ENCODE assay signal across 14 cellular contexts in the genomic region with DNA sequence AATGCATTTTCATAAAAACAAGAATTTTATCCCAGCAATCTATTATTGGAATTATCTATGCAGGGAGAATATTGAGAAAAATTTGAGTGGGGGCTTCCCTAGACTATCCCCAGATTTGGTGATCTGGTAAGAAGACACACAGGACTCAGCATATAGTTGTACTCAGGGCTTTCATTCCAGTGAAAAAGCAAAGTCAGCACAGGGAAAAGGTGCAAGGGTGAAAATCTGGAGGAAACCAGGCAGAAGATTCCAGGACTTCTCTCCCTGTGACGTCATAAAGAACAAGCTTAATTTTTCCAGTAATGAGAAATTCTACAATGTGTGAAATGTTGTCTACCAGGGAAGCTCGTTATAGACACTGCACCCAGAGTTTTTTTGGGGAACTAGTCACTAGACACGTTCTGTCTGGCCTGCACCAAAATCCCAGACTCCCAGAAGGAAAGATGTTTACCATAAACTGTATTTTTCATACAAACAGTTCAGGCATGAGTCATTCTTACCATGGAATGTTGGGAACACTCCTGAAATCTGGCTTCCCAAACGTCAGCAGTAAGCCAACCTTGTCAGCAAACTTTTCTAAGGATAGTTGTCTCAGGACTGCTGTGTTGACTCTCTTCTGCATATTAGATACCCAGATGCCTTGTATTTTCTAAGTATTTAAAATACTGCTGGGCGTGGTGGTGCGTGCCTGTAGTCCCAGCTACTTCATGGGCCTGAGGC.
A peak's percentile ranks its signal among the peaks of the same experiment; 100 is the strongest.
DNase-seq lines count a peak whose midpoint lies in the region; FAIRE-seq and TF ChIP-seq lines count a peak whose summit lies in the region.
"Had no signal": no experiment of that assay in that cellular context is flagged by ENCODE, and none has a peak within 500 bp of the region (broad histone marks: within the 10 kb centered on the region; RNA-seq: fewer than 3 reads in every experiment).

No MANE protein-coding gene starts in this region.

- no peak overlapping the region for H2BK15ac ChIP-seq in mesenchymal stem cell (ENCODE audit: low read depth, poor library complexity, severe bottlenecking)
- H2BK15ac ChIP-seq in H9 (ENCODE audit: low read depth, low read length), result no peak overlapping the region

- H3K79me2 ChIP-seq in ACC112 (ENCODE audit: control insufficient read depth, insufficient read depth, low read length, unreplicated experiment), result peaks cover 3% of the 10 kb centered on the region
- H3K79me2 ChIP-seq in H9 (ENCODE audit: insufficient read depth, low read length), result no peaks in the 10 kb centered on the region

- H3K4me3 ChIP-seq in ACC112 (ENCODE audit: low read depth, low read length) (no peak overlapping the region), mesenchymal stem cell (ENCODE audit: insufficient read depth in 1 of 2, low read depth in 1 of 2, low read length in 2 of 2) (no peak overlapping the region), ascending aorta (no peak overlapping the region)
- H3K4me3 ChIP-seq: HAP-1, skin epidermis had no signal

- H3K9me3 ChIP-seq in mesenchymal stem cell (ENCODE audit: control insufficient read depth, low read length), result no peaks in the 10 kb centered on the region
- H3K9me3 ChIP-seq in ascending aorta, result no peaks in the 10 kb centered on the region
- H3K9me3 ChIP-seq in H9 (ENCODE audit: control insufficient read depth, low read depth, low read length), result no peaks in the 10 kb centered on the region
- H3K9me3 ChIP-seq: HAP-1 had no signal

- H3K4me2 ChIP-seq in mesenchymal stem cell (ENCODE audit: low read length, poor library complexity, severe bottlenecking), result no peak overlapping the region
- no peak overlapping the region for H3K4me2 ChIP-seq in H9 (ENCODE audit: insufficient read depth, insufficient read length, low read length)

- H3K18ac ChIP-seq in mesenchymal stem cell (ENCODE audit: low read depth in 1 of 2, low read length in 2 of 2) (no peak overlapping the region), H9 (ENCODE audit: insufficient read length, low read depth, low read length) (no peak overlapping the region)

- no peak overlapping the region for H2AFZ ChIP-seq in ACC112 (ENCODE audit: low read length, unreplicated experiment)
- peak overlapping the region; percentile 42 for H2AFZ ChIP-seq in mesenchymal stem cell (ENCODE audit: low read depth, low read length)
- no peak overlapping the region for H2AFZ ChIP-seq in H9 (ENCODE audit: low read length)

- no peak overlapping the region for H3T11ph ChIP-seq in H9 (ENCODE audit: low read length)

- H3K56ac ChIP-seq in H9 (ENCODE audit: insufficient read length, low read depth, low read length), result no peak overlapping the region

- H3K4me1 ChIP-seq in ACC112 (ENCODE audit: control insufficient read depth, insufficient read depth, low read length, unreplicated experiment) (peaks cover 15% of the 10 kb centered on the region), mesenchymal stem cell (ENCODE audit: control insufficient read depth, insufficient read depth, low read depth, low read length) (peaks cover 6% of the 10 kb centered on the region), ascending aorta (peaks cover 5 to 8% of the 10 kb centered on the region in 2 donors), H9 (ENCODE audit: insufficient read depth, low read length) (no peaks in the 10 kb centered on the region)
- H3K4me1 ChIP-seq: HAP-1 had no signal

- H3K23ac ChIP-seq in mesenchymal stem cell (ENCODE audit: low read length in 2 of 2) (no peak overlapping the region), H9 (ENCODE audit: insufficient read length, low read depth, low read length) (no peak overlapping the region)

- intact Hi-C loops in ascending aorta (cut with DNase I), result no loop called here

- H3K14ac ChIP-seq in mesenchymal stem cell (ENCODE audit: low read length in 2 of 2), result no peak overlapping the region
- no peak overlapping the region for H3K14ac ChIP-seq in H9 (ENCODE audit: insufficient read depth, low read length)

- peak overlapping the region; percentile 66 for H3K27ac ChIP-seq in ACC112 (ENCODE audit: low read depth, low read length)
- H3K27ac ChIP-seq in mesenchymal stem cell (ENCODE audit: low read length, poor library complexity, severe bottlenecking), result peak overlapping the region; percentile 54
- H3K27ac ChIP-seq in ascending aorta, result peak overlapping the region in 1 of 2 donors; percentile 24
- H3K27ac ChIP-seq in H9 (ENCODE audit: insufficient read length, low read depth, low read length), result no peak overlapping the region
- H3K27ac ChIP-seq: VCaP had no signal

- H4K91ac ChIP-seq in mesenchymal stem cell (ENCODE audit: low read length), result no peak overlapping the region
- no peak overlapping the region for H4K91ac ChIP-seq in H9 (ENCODE audit: insufficient read length, low read depth, low read length)

- no peak overlapping the region for H2BK5ac ChIP-seq in mesenchymal stem cell (ENCODE audit: low read depth, low read length, poor library complexity, severe bottlenecking)
- no peak overlapping the region for H2BK5ac ChIP-seq in H9 (ENCODE audit: insufficient read length, low read length)

- no peak overlapping the region for H3K4me3 Mint-ChIP-seq in H9
- H3K4me3 Mint-ChIP-seq: effector memory CD8-positive, alpha-beta T cell had no signal

- 29% methylated on average over 5 of the region's 6 CpGs for WGBS in mesenchymal stem cell
- WGBS in H9 (ENCODE audit: extremely low coverage, insufficient read length, low lambda C conversion rate), result no CpG with 5 or more reads among the region's 6 CpGs

- DNase-seq in HTR-8/SVneo (ENCODE audit: insufficient read length, low spot score) (peak; percentile 31), dedifferentiated amniotic fluid mesenchymal stem cell (ENCODE audit: extremely low spot score) (peak; percentile 78), mesenchymal stem cell (peak; percentile 94), ascending aorta (ENCODE audit: low spot score in 2 of 2) (no peak), cerebellum (ENCODE audit: low spot score) (no peak), LoVo (ENCODE audit: low spot score) (no peak), H9 (no peak)
- DNase-seq: effector memory CD8-positive, alpha-beta T cell; NCI-H146; stimulated activated CD8-positive, alpha-beta memory T cell treated with anti-CD3 and anti-CD28 coated beads, Interleukin-4, amount 100 ng/mL, for 48 hours had no signal

- H3K36me3 ChIP-seq in ACC112 (ENCODE audit: insufficient read depth, low read length), result peaks cover 8% of the 10 kb centered on the region; the same call in 1 of the 2 replicates
- peaks cover 6 to 37% of the 10 kb centered on the region in 2 experiments for H3K36me3 ChIP-seq in mesenchymal stem cell (ENCODE audit: control insufficient read depth in 1 of 2, insufficient read depth in 2 of 2, low read depth in 1 of 2, low read length in 2 of 2)
- peaks cover 12 to 41% of the 10 kb centered on the region in 2 donors for H3K36me3 ChIP-seq in ascending aorta

- peaks cover 21% of the 10 kb centered on the region for H3K79me1 ChIP-seq in mesenchymal stem cell (replicated peaks; ENCODE audit: low read length, poor library complexity, severe bottlenecking)
- H3K79me1 ChIP-seq in H9 (ENCODE audit: insufficient read depth, low read depth, low read length, poor library complexity, severe bottlenecking), result no peaks in the 10 kb centered on the region

- H3K4ac ChIP-seq in mesenchymal stem cell (ENCODE audit: low read depth in 1 of 2, low read length in 2 of 2), result no peak overlapping the region
- no peak overlapping the region for H3K4ac ChIP-seq in H9 (ENCODE audit: low read depth, low read length)

- H3K9ac ChIP-seq in mesenchymal stem cell (ENCODE audit: low read length) (peak overlapping the region; percentile 48), H9 (ENCODE audit: extremely low read depth, insufficient read length, low read length) (no peak overlapping the region)

- no peak for FAIRE-seq in HTR-8/SVneo (lab: Jason Lieb, UNC)

- peaks cover 9 to 26% (median 12%) of the 10 kb centered on the region in 3 experiments for H3K36me3 Mint-ChIP-seq in H9 (ENCODE audit: insufficient read depth in 1 of 3, low read depth in 3 of 3)

- H2AK5ac ChIP-seq in mesenchymal stem cell (ENCODE audit: low read length, severe bottlenecking), result no peak overlapping the region
- H2AK5ac ChIP-seq in H9 (ENCODE audit: insufficient read length, low read length), result no peak overlapping the region

- H2BK120ac ChIP-seq in mesenchymal stem cell (ENCODE audit: low read depth, low read length) (no peak overlapping the region), H9 (ENCODE audit: low read depth, low read length, poor library complexity, severe bottlenecking) (no peak overlapping the region)

- H4K8ac ChIP-seq in mesenchymal stem cell (ENCODE audit: low read length), result no peak overlapping the region
- no peak overlapping the region for H4K8ac ChIP-seq in H9 (replicated peaks; ENCODE audit: insufficient read length, low read depth, low read length)

- TF ChIP-seq CTCF in ascending aorta (IDR thresholded peaks at IDR 0.05), result no peak
- no peak for TF ChIP-seq CTCF in H9 (conservative IDR thresholded peaks at IDR 0.05)

- H3K4me1 Mint-ChIP-seq in H9, result peaks cover 0 to 4% of the 10 kb centered on the region in 2 experiments; a peak in 1 of 4 replicates

- no peaks in the 10 kb centered on the region for H3K27me3 Mint-ChIP-seq in H9 (ENCODE audit: low read depth)
- H3K27me3 Mint-ChIP-seq: effector memory CD8-positive, alpha-beta T cell had no signal

- no peak overlapping the region for H2BK20ac ChIP-seq in H9 (ENCODE audit: low read depth, low read length, poor library complexity, severe bottlenecking)

- H3K27me3 ChIP-seq in ACC112 (ENCODE audit: insufficient read depth, low read length), result no peaks in the 10 kb centered on the region
- H3K27me3 ChIP-seq in mesenchymal stem cell (ENCODE audit: control insufficient read depth in 1 of 2, insufficient read depth in 1 of 2, low read length in 2 of 2), result no peaks in the 10 kb centered on the region
- H3K27me3 ChIP-seq in ascending aorta, result no peaks in the 10 kb centered on the region
- H3K27me3 ChIP-seq in H9 (ENCODE audit: insufficient read depth, low read length), result no peaks in the 10 kb centered on the region

- peak overlapping the region in 1 of 3 experiments; percentile 63; a peak in 3 of 7 replicates for H3K27ac Mint-ChIP-seq in H9
- H3K27ac Mint-ChIP-seq: effector memory CD8-positive, alpha-beta T cell had no signal

- H4K5ac ChIP-seq in H9 (ENCODE audit: insufficient read length, low read depth, low read length), result no peak overlapping the region

- no peaks in the 10 kb centered on the region for H4K20me1 ChIP-seq in H9 (ENCODE audit: control insufficient read depth, insufficient read depth, insufficient read length)

- no peaks in the 10 kb centered on the region for H3K23me2 ChIP-seq in H9 (ENCODE audit: insufficient read length, low read depth, low read length, poor library complexity, severe bottlenecking)

- H2BK12ac ChIP-seq in mesenchymal stem cell (ENCODE audit: low read length in 2 of 2) (no peak overlapping the region), H9 (ENCODE audit: insufficient read length, low read depth, low read length) (no peak overlapping the region)

- H3K9me3 Mint-ChIP-seq in H9, result peaks cover 3 to 4% of the 10 kb centered on the region in 2 experiments; a peak in 3 of 5 replicates
- H3K9me3 Mint-ChIP-seq: effector memory CD8-positive, alpha-beta T cell had no signal

Comparison
In these comparisons a context has a peak if more than half of its experiments do, and no peak if none do; other contexts are left out.
1. DNase-seq: peak in HTR-8/SVneo (single experiment), dedifferentiated amniotic fluid mesenchymal stem cell (single experiment) and mesenchymal stem cell (single experiment); none in ascending aorta (0 of 2), cerebellum (single experiment), LoVo (single experiment) and H9 (single experiment).